Comparison of ENCODE assay signal across 15 cellular contexts in genomic region chr7:91182819-91183405, GRCh38.
DNase-seq lines count a peak whose midpoint lies in the region; ATAC-seq, FAIRE-seq and TF ChIP-seq lines count a peak whose summit lies in the region.
"Had no signal": no experiment of that assay in that cellular context is flagged by ENCODE, and none has a peak within 500 bp of the region (broad histone marks: within the 10 kb centered on the region; RNA-seq: fewer than 3 reads in every experiment).

No MANE protein-coding gene starts in this region.

- POLR2A ChIA-PET in PC-3 (lab: Charles Lee; ENCODE audit: unreplicated experiment): no interaction called here
- POLR2A ChIA-PET in endothelial cell of umbilical vein (lab: Charles Lee): no interaction called here

- no peaks in the 10 kb centered on the region for H3K9me2 ChIP-seq in PC-3 (replicated peaks; ENCODE audit: low read length)

- H3K4ac ChIP-seq in mesenchymal stem cell (ENCODE audit: low read depth in 1 of 2, low read length in 2 of 2): no peak overlapping the region

- intact Hi-C loops in PC-3 (cut with micrococcal nuclease): no loop called here
- intact Hi-C loops in endothelial cell of umbilical vein (cut with micrococcal nuclease): loop anchor here (5.0 kb wide), 1 partner anchor 454 kb away; no protein-coding TSS in a partner anchor

- H3K14ac ChIP-seq in mesenchymal stem cell (ENCODE audit: low read length in 2 of 2): no peak overlapping the region

- no CpG with 5 or more reads among the region's 3 CpGs for WGBS in mesenchymal stem cell

- H3K36me3 ChIP-seq in PC-3 (ENCODE audit: low read depth, low read length): no peaks in the 10 kb centered on the region
- H3K36me3 ChIP-seq in endothelial cell of umbilical vein (ENCODE audit: control insufficient read depth in 2 of 2, extremely low read depth in 1 of 2, insufficient read depth in 2 of 2, low read length in 2 of 2): no peaks in the 10 kb centered on the region
- no peaks in the 10 kb centered on the region for H3K36me3 ChIP-seq in mesenchymal stem cell (ENCODE audit: control insufficient read depth in 1 of 2, insufficient read depth in 2 of 2, low read depth in 1 of 2, low read length in 2 of 2)
- H3K36me3 ChIP-seq: neutrophil had no signal

- H3K4me1 ChIP-seq in PC-3 (ENCODE audit: insufficient read depth, low read length): no peaks in the 10 kb centered on the region
- H3K4me1 ChIP-seq in endothelial cell of umbilical vein (ENCODE audit: control insufficient read depth, extremely low read depth, insufficient read depth, low read length): peaks cover 17% of the 10 kb centered on the region
- H3K4me1 ChIP-seq in mesenchymal stem cell (ENCODE audit: control insufficient read depth, insufficient read depth, low read depth, low read length): no peaks in the 10 kb centered on the region

- BruUV-seq in PC-3 (replicated peaks; lab: Mats Ljungman, UMichigan) (no TSS peak), endothelial cell of umbilical vein (replicated peaks; lab: Mats Ljungman, UMichigan) (no TSS peak)

- no peak overlapping the region for H2AK5ac ChIP-seq in mesenchymal stem cell (ENCODE audit: low read length, severe bottlenecking)

- no peaks in the 10 kb centered on the region for H3K79me2 ChIP-seq in PC-3 (ENCODE audit: low read length)
- no peaks in the 10 kb centered on the region for H3K79me2 ChIP-seq in endothelial cell of umbilical vein (ENCODE audit: control insufficient read depth, insufficient read depth, low read length)

- no peaks in the 10 kb centered on the region for H3F3A ChIP-seq in PC-3 (ENCODE audit: low read length, unreplicated experiment)

- H3K4me3 ChIP-seq in AG10803 (ENCODE audit: low read length): no peak overlapping the region
- no peak overlapping the region for H3K4me3 ChIP-seq in PC-3 (ENCODE audit: low read length)
- no peak overlapping the region for H3K4me3 ChIP-seq in endothelial cell of umbilical vein (replicated peaks in 1 of 3; ENCODE audit: insufficient read depth in 1 of 3, low read depth in 1 of 3, low read length in 3 of 3)
- H3K4me3 ChIP-seq in mesenchymal stem cell (ENCODE audit: insufficient read depth in 1 of 2, low read depth in 1 of 2, low read length in 2 of 2): no peak overlapping the region

- H4K91ac ChIP-seq in mesenchymal stem cell (ENCODE audit: low read length): no peak overlapping the region

- no peak for TF ChIP-seq POLR2A in endothelial cell of umbilical vein (IDR thresholded peaks at IDR 0.05; ENCODE audit: low read depth, low read length)

- dilution Hi-C loops in endothelial cell of umbilical vein (cut with MboI; ENCODE audit: extremely low pct_ligation_motif_present, low sequenced_read_pairs): no loop called here

- H2BK15ac ChIP-seq in mesenchymal stem cell (ENCODE audit: low read depth, poor library complexity, severe bottlenecking): no peak overlapping the region

- no peaks in the 10 kb centered on the region for H3K9me3 ChIP-seq in PC-3 (ENCODE audit: low read length)
- no peaks in the 10 kb centered on the region for H3K9me3 ChIP-seq in endothelial cell of umbilical vein (replicated peaks; ENCODE audit: control insufficient read depth, insufficient read depth, low read length)
- peaks cover 14% of the 10 kb centered on the region for H3K9me3 ChIP-seq in mesenchymal stem cell (ENCODE audit: control insufficient read depth, low read length)
- H3K9me3 ChIP-seq: neutrophil had no signal

- FAIRE-seq in endothelial cell of umbilical vein (lab: Jason Lieb, UNC): peak; percentile 69

- H3K27ac ChIP-seq in PC-3 (ENCODE audit: low read length): no peak overlapping the region
- H3K27ac ChIP-seq in endothelial cell of umbilical vein (ENCODE audit: insufficient read depth, low read depth, low read length): no peak overlapping the region
- H3K27ac ChIP-seq in mesenchymal stem cell (ENCODE audit: low read length, poor library complexity, severe bottlenecking): no peak overlapping the region
- H3K27ac ChIP-seq: neutrophil had no signal

- H4K20me1 ChIP-seq in PC-3 (ENCODE audit: low read length): no peaks in the 10 kb centered on the region
- no peaks in the 10 kb centered on the region for H4K20me1 ChIP-seq in endothelial cell of umbilical vein (replicated peaks; ENCODE audit: control insufficient read depth, extremely low read depth, insufficient read depth, low read length)

- CTCF ChIA-PET in PC-3 (lab: Charles Lee) (no interaction called here), endothelial cell of umbilical vein (lab: Charles Lee) (interaction anchor here (0.8 to 1.7 kb wide), 5 partner anchors 12 to 436 kb away, joined by 3 to 5 read pairs (median 3); no protein-coding TSS in a partner anchor)

- H3K23ac ChIP-seq in mesenchymal stem cell (ENCODE audit: low read length in 2 of 2): no peak overlapping the region

- H4K8ac ChIP-seq in mesenchymal stem cell (ENCODE audit: low read length): no peak overlapping the region

- H3K18ac ChIP-seq in mesenchymal stem cell (ENCODE audit: low read depth in 1 of 2, low read length in 2 of 2): no peak overlapping the region

- DNase-seq in AG10803 (ENCODE audit: low read depth) (peak; percentile 93), PC-3 (peak; percentile 27), endothelial cell of umbilical vein (ENCODE audit: low read depth, low spot score) (peak; percentile 93), mesenchymal stem cell (peak; percentile 25), SIG-M5 (lab: John Stamatoyannopoulos, UW) (no peak), T-helper 2 cell (no peak)
- DNase-seq: activated CD4-positive, alpha-beta T cell treated with anti-CD3 and anti-CD28 coated beads for 4 hours; activated T-cell treated with anti-CD3 and anti-CD28 coated beads, Interleukin-2, amount 50 U/mL, for 72 hours; C1 segment of cervical spinal cord; NCI-H82; stimulated activated naive CD4-positive, alpha-beta T cell had no signal

- no peaks in the 10 kb centered on the region for H3K9me1 ChIP-seq in endothelial cell of umbilical vein (replicated peaks; ENCODE audit: control insufficient read depth, extremely low read depth, insufficient read depth, low read length)

- H3K79me1 ChIP-seq in mesenchymal stem cell (replicated peaks; ENCODE audit: low read length, poor library complexity, severe bottlenecking): peaks cover 1% of the 10 kb centered on the region

- peak; percentile 91 for ATAC-seq in PC-3
- ATAC-seq in GM18870 (IDR thresholded peaks at IDR 0.05; ENCODE audit: unreplicated experiment): no peak
- no peak for ATAC-seq in GM19455 (IDR thresholded peaks at IDR 0.05; ENCODE audit: unreplicated experiment)
- ATAC-seq: activated T-cell treated with anti-CD3 and anti-CD28 coated beads, Interleukin-2, amount 50 U/mL, for 72 hours; left lobe of liver had no signal

- H3K9ac ChIP-seq in PC-3 (ENCODE audit: low read length) (no peak overlapping the region), endothelial cell of umbilical vein (replicated peaks; ENCODE audit: extremely low read depth, insufficient read depth, low read length) (no peak overlapping the region), mesenchymal stem cell (ENCODE audit: low read length) (peak overlapping the region; percentile 54)

- H3K27me3 ChIP-seq in PC-3 (ENCODE audit: low read length) (no peaks in the 10 kb centered on the region), endothelial cell of umbilical vein (ENCODE audit: control insufficient read depth in 2 of 2, insufficient read depth in 2 of 2, low read length in 2 of 2) (no peaks in the 10 kb centered on the region), mesenchymal stem cell (ENCODE audit: control insufficient read depth in 1 of 2, insufficient read depth in 1 of 2, low read length in 2 of 2) (no peaks in the 10 kb centered on the region)
- H3K27me3 ChIP-seq: neutrophil had no signal

- H2BK5ac ChIP-seq in mesenchymal stem cell (ENCODE audit: low read depth, low read length, poor library complexity, severe bottlenecking): no peak overlapping the region

- no peak overlapping the region for H3K4me2 ChIP-seq in PC-3 (ENCODE audit: low read length)
- peak overlapping the region; percentile 71 for H3K4me2 ChIP-seq in endothelial cell of umbilical vein (ENCODE audit: insufficient read depth, low read length)
- peak overlapping the region; percentile 11 for H3K4me2 ChIP-seq in mesenchymal stem cell (ENCODE audit: low read length, poor library complexity, severe bottlenecking)

- no peak overlapping the region for H2BK12ac ChIP-seq in mesenchymal stem cell (ENCODE audit: low read length in 2 of 2)

- H2AFZ ChIP-seq in PC-3 (ENCODE audit: low read length) (no peak overlapping the region), endothelial cell of umbilical vein (ENCODE audit: low read depth, low read length) (no peak overlapping the region), mesenchymal stem cell (ENCODE audit: low read depth, low read length) (no peak overlapping the region)

- TF ChIP-seq CTCF in AG10803 (conservative IDR thresholded peaks at IDR 0.05; ENCODE audit: low read length): no peak
- TF ChIP-seq CTCF in PC-3 (conservative IDR thresholded peaks at IDR 0.05; ENCODE audit: low read depth, low read length): no peak
- no peak for TF ChIP-seq CTCF in endothelial cell of umbilical vein (IDR thresholded peaks at IDR 0.05; ENCODE audit: extremely low read depth in 1 of 2, insufficient read depth in 1 of 2, low read depth in 1 of 2, low read length in 2 of 2)

- no peak overlapping the region for H2BK120ac ChIP-seq in mesenchymal stem cell (ENCODE audit: low read depth, low read length)

TF ChIP-seq in endothelial cell of umbilical vein, 7 proteins besides CTCF, POLR2A, EP300 and RAD21:
- TF ChIP-seq GATA2 (IDR thresholded peaks at IDR 0.05; ENCODE audit: insufficient read depth, insufficient read length, low read depth, low read length) (no peak), MYC (IDR thresholded peaks at IDR 0.05; ENCODE audit: low read depth, low read length) (peak; percentile 7), MAX (IDR thresholded peaks at IDR 0.05; ENCODE audit: insufficient read depth, insufficient read length) (no peak), EZH2 (IDR thresholded peaks at IDR 0.05; ENCODE audit: borderline replicate concordance, low read depth, low read length, severe bottlenecking) (no peak), POLR2AphosphoS5 (IDR thresholded peaks at IDR 0.05; ENCODE audit: insufficient read depth, low read depth, low read length) (peak; percentile 34), FOS (IDR thresholded peaks at IDR 0.05; ENCODE audit: borderline replicate concordance, insufficient read depth, low read length) (peak; percentile 66), JUN (IDR thresholded peaks at IDR 0.05; ENCODE audit: borderline replicate concordance, insufficient read depth, insufficient read length, low read depth) (peak; percentile 60)

Comparison
In these comparisons a context has a peak if more than half of its experiments do, and no peak if none do; other contexts are left out.
1. DNase-seq: peak in AG10803 (single experiment), PC-3 (single experiment), endothelial cell of umbilical vein (single experiment) and mesenchymal stem cell (single experiment); none in SIG-M5 (single experiment) and T-helper 2 cell (0 of 5).